Comparison of ENCODE assay signal across 21 cellular contexts in genomic region chr15:68935400-68935937, GRCh38. TPM values are rescaled to one million over a fixed set of nuclear protein-coding genes. Genes with fewer than 3 reads are reported as not detected.
A peak's percentile ranks its signal among the peaks of the same experiment; 100 is the strongest.
DNase-seq lines count a peak whose midpoint lies in the region; ATAC-seq, FAIRE-seq and TF ChIP-seq lines count a peak whose summit lies in the region.
"Had no signal": no experiment of that assay in that cellular context is flagged by ENCODE, and none has a peak within 500 bp of the region (broad histone marks: within the 10 kb centered on the region; RNA-seq: fewer than 3 reads in every experiment).

No MANE protein-coding gene starts in this region.

- H3K27me3 ChIP-seq in H9 (ENCODE audit: insufficient read depth, low read length) (no peaks in the 10 kb centered on the region), transverse colon (peaks cover 7% of the 10 kb centered on the region)
- H3K27me3 ChIP-seq: BLaER1 treated with 17β-estradiol and CSF1 and Interleukin-3, amounts not matched to agents 10 nM and 100 nM had no signal

- no peaks in the 10 kb centered on the region; a peak in 1 of 5 replicates for H3K9me3 Mint-ChIP-seq in H9
- H3K9me3 Mint-ChIP-seq: CD4-positive, CD25-positive, alpha-beta regulatory T cell had no signal

- no peak overlapping the region for H3K9ac ChIP-seq in H9 (ENCODE audit: extremely low read depth, insufficient read length, low read length)
- H3K9ac ChIP-seq: BLaER1 treated with 17β-estradiol and CSF1 and Interleukin-3, amounts not matched to agents 10 nM and 100 nM; GM23248; KMS-11 had no signal

- no peak overlapping the region for H3K4me3 ChIP-seq in transverse colon
- H3K4me3 ChIP-seq: BLaER1 treated with 17β-estradiol and CSF1 and Interleukin-3, amounts not matched to agents 10 nM and 100 nM; GM23248 had no signal

- H3K23ac ChIP-seq in H9 (ENCODE audit: insufficient read length, low read depth, low read length): no peak overlapping the region

- H3K27ac ChIP-seq in H9 (ENCODE audit: insufficient read length, low read depth, low read length) (no peak overlapping the region), transverse colon (no peak overlapping the region)
- H3K27ac ChIP-seq: BLaER1 treated with 17β-estradiol and CSF1 and Interleukin-3, amounts not matched to agents 10 nM and 100 nM; GM23248; HL-60; KMS-11 had no signal

- H2AFZ ChIP-seq in H9 (ENCODE audit: low read length): peak overlapping the region; percentile 87
- H2AFZ ChIP-seq: GM23248 had no signal

- no peak for TF ChIP-seq EP300 in transverse colon (IDR thresholded peaks at IDR 0.05; ENCODE audit: low read depth)

- H3K4me3 Mint-ChIP-seq in H9: no peak overlapping the region
- H3K4me3 Mint-ChIP-seq: CD4-positive, CD25-positive, alpha-beta regulatory T cell had no signal

- H3K23me2 ChIP-seq in H9 (ENCODE audit: insufficient read length, low read depth, low read length, poor library complexity, severe bottlenecking): no peaks in the 10 kb centered on the region

- no peaks in the 10 kb centered on the region for H3K79me2 ChIP-seq in H9 (ENCODE audit: insufficient read depth, low read length)

- H4K5ac ChIP-seq in H9 (ENCODE audit: insufficient read length, low read depth, low read length): no peak overlapping the region

- no peaks in the 10 kb centered on the region for H4K20me1 ChIP-seq in H9 (ENCODE audit: control insufficient read depth, insufficient read depth, insufficient read length)
- H4K20me1 ChIP-seq: BLaER1 treated with 17β-estradiol and CSF1 and Interleukin-3, amounts not matched to agents 10 nM and 100 nM had no signal

- DNase-seq in NCI-H2171 treated with DMSO at 0.1 percent for 48 hours (lab: John Stamatoyannopoulos, UW) (peak; percentile 63), NCI-H2171 (lab: John Stamatoyannopoulos, UW) (no peak), H9 (no peak), NCI-H524 (lab: John Stamatoyannopoulos, UW) (peak; percentile 84 to 97), D721Med (ENCODE audit: insufficient read length, low spot score) (no peak), transverse colon (no peak)
- DNase-seq: 8988T; ACHN; CD4-positive, CD25-positive, alpha-beta regulatory T cell; DMS153; DMS79 treated with DMSO at 0.1 percent for 48 hours; EL; GM23248 had no signal

- TF ChIP-seq POLR2A in transverse colon (IDR thresholded peaks at IDR 0.05): no peak

- no peak overlapping the region for H3K18ac ChIP-seq in H9 (ENCODE audit: insufficient read length, low read depth, low read length)

- in situ Hi-C loops in transverse colon (cut with MboI; ENCODE audit: low pct_ligation_motif_present in 1 of 4, low pct_unique_long_range_greater_than_20kb in 1 of 4, low sequenced_read_pairs in 3 of 4): no loop called here

- H3K4me1 Mint-ChIP-seq in H9: no peaks in the 10 kb centered on the region

- no peaks in the 10 kb centered on the region; a peak in 1 of 7 replicates for H3K36me3 Mint-ChIP-seq in H9 (ENCODE audit: insufficient read depth in 1 of 3, low read depth in 3 of 3)
- H3K36me3 Mint-ChIP-seq: CD4-positive, CD25-positive, alpha-beta regulatory T cell had no signal

- no peak overlapping the region for H2BK12ac ChIP-seq in H9 (ENCODE audit: insufficient read length, low read depth, low read length)

- H3K56ac ChIP-seq in H9 (ENCODE audit: insufficient read length, low read depth, low read length): no peak overlapping the region

- no peak overlapping the region for H2BK15ac ChIP-seq in H9 (ENCODE audit: low read depth, low read length)

- WGBS in H9 (ENCODE audit: extremely low coverage, insufficient read length, low lambda C conversion rate): no CpG with 5 or more reads among the region's 2 CpGs
- 75 to 86% methylated on average over 1 to 2 of the region's 2 CpGs for WGBS in transverse colon (ENCODE audit: low coverage in 1 of 2), 2 donors

- no peak overlapping the region for H4K91ac ChIP-seq in H9 (ENCODE audit: insufficient read length, low read depth, low read length)

- intact Hi-C loops in transverse colon (cut with DNase I; ENCODE audit: low total_unique reads): no loop called here

- no peak overlapping the region for H2BK20ac ChIP-seq in H9 (ENCODE audit: low read depth, low read length, poor library complexity, severe bottlenecking)

- H3K9me3 ChIP-seq in H9 (ENCODE audit: control insufficient read depth, low read depth, low read length) (no peaks in the 10 kb centered on the region), transverse colon (no peaks in the 10 kb centered on the region)

- no peak overlapping the region for H2AK5ac ChIP-seq in H9 (ENCODE audit: insufficient read length, low read length)

- H3T11ph ChIP-seq in H9 (ENCODE audit: low read length): no peak overlapping the region

- no peak for ATAC-seq in HG03280 (IDR thresholded peaks at IDR 0.05; ENCODE audit: unreplicated experiment)

- TF ChIP-seq CTCF in H9 (conservative IDR thresholded peaks at IDR 0.05): no peak
- TF ChIP-seq CTCF in D721Med (IDR thresholded peaks at IDR 0.05; ENCODE audit: insufficient read depth, missing control alignments): no peak
- no peak for TF ChIP-seq CTCF in transverse colon (IDR thresholded peaks at IDR 0.05)

- FAIRE-seq in islet of Langerhans (lab: Jason Lieb, UNC) (peak; percentile 61), D721Med (lab: Jason Lieb, UNC) (no peak)
- FAIRE-seq: G401.6, GM12892, H54 had no signal

- no peak overlapping the region for H2BK120ac ChIP-seq in H9 (ENCODE audit: low read depth, low read length, poor library complexity, severe bottlenecking)

- no peak overlapping the region for H3K4ac ChIP-seq in H9 (ENCODE audit: low read depth, low read length)

- no peaks in the 10 kb centered on the region for H3K79me1 ChIP-seq in H9 (ENCODE audit: insufficient read depth, low read depth, low read length, poor library complexity, severe bottlenecking)

- H3K27ac Mint-ChIP-seq in H9: no peak overlapping the region
- H3K27ac Mint-ChIP-seq: CD4-positive, CD25-positive, alpha-beta regulatory T cell had no signal

- H3K4me2 ChIP-seq in H9 (ENCODE audit: insufficient read depth, insufficient read length, low read length): no peak overlapping the region
- H3K4me2 ChIP-seq: BLaER1 treated with 17β-estradiol and CSF1 and Interleukin-3, amounts not matched to agents 10 nM and 100 nM; KMS-11 had no signal

- no peak overlapping the region for H2BK5ac ChIP-seq in H9 (ENCODE audit: insufficient read length, low read length)

- no peak overlapping the region for H4K8ac ChIP-seq in H9 (replicated peaks; ENCODE audit: insufficient read length, low read depth, low read length)

- no peaks in the 10 kb centered on the region for H3K4me1 ChIP-seq in H9 (ENCODE audit: insufficient read depth, low read length)
- no peaks in the 10 kb centered on the region for H3K4me1 ChIP-seq in transverse colon
- H3K4me1 ChIP-seq: BLaER1 treated with 17β-estradiol and CSF1 and Interleukin-3, amounts not matched to agents 10 nM and 100 nM had no signal

- H3K27me3 Mint-ChIP-seq in H9 (ENCODE audit: low read depth): no peaks in the 10 kb centered on the region

- no peak overlapping the region for H3K14ac ChIP-seq in H9 (ENCODE audit: insufficient read depth, low read length)

- H3K36me3 ChIP-seq in transverse colon: no peaks in the 10 kb centered on the region

RNA-seq across cellular contexts. Expression of gene SPESP1, which starts 5.1 kb away (rescaled TPM):
- total RNA-seq in H9 (2021): not detected in 2 replicates
- 1 to 10 TPM in 2 of 4 donors, not detected in 2; 1.5 to 2.5 TPM for total RNA-seq in transverse colon
- total RNA-seq: CD4-positive, CD25-positive, alpha-beta regulatory T cell had no signal

Comparison
In these comparisons a context has a peak if more than half of its experiments do, and no peak if none do; other contexts are left out.
1. DNase-seq: peak in NCI-H2171 treated with DMSO at 0.1 percent for 48 hours (single experiment) and NCI-H524 (2 of 2); none in NCI-H2171 (single experiment), H9 (single experiment), D721Med (single experiment) and transverse colon (single experiment).